ENCODE assay signal across 3 cellular contexts in the genomic region with DNA sequence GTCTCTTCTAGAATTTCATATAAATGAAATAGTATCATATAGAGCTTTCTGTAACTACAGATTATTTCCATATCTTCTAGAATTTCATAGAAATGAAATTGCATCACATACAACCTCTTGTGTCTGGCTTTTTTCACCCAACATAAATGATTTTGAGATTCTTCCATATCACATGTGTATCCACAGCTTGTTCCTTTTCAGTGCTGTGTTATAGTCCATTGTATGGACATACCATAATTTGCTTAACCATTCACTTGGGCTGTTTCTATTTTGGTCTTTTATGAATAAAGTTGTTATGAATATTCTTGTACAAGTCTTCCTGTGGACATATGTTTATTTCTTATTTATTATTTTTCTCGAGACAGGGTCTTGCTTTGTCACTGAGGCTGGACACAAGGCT.
A peak's percentile ranks its signal among the peaks of the same experiment; 100 is the strongest.
TF ChIP-seq lines count a peak whose summit lies in the region.

No MANE protein-coding gene starts in this region.

TF ChIP-seq in HCT116, 20 proteins besides CTCF, POLR2A, EP300 and RAD21:
- TF ChIP-seq CEBPB (IDR thresholded peaks at IDR 0.05; ENCODE audit: low read depth): no peak
- TF ChIP-seq CBX3 (IDR thresholded peaks at IDR 0.05; ENCODE audit: low read depth): peak; percentile 75; the same call in 1 of the 2 replicates

TF ChIP-seq in HEK293, 187 proteins besides CTCF, POLR2A, EP300 and RAD21:
- TF ChIP-seq, protein P1, sequence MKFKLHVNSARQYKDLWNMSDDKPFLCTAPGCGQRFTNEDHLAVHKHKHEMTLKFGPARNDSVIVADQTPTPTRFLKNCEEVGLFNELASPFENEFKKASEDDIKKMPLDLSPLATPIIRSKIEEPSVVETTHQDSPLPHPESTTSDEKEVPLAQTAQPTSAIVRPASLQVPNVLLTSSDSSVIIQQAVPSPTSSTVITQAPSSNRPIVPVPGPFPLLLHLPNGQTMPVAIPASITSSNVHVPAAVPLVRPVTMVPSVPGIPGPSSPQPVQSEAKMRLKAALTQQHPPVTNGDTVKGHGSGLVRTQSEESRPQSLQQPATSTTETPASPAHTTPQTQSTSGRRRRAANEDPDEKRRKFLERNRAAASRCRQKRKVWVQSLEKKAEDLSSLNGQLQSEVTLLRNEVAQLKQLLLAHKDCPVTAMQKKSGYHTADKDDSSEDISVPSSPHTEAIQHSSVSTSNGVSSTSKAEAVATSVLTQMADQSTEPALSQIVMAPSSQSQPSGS (tag by site-specific recombination; IDR thresholded peaks at IDR 0.05; ENCODE audit: low read depth): no peak
- peak; percentile 90 for TF ChIP-seq ZNF146 (tag by site-specific recombination; IDR thresholded peaks at IDR 0.05)
- no peak for TF ChIP-seq SALL2 (tag by site-specific recombination; IDR thresholded peaks at IDR 0.05; ENCODE audit: borderline replicate concordance)
- TF ChIP-seq TCF7L2 (IDR thresholded peaks at IDR 0.05; ENCODE audit: borderline replicate concordance, low read depth, low read length): no peak
- TF ChIP-seq, protein P2, sequence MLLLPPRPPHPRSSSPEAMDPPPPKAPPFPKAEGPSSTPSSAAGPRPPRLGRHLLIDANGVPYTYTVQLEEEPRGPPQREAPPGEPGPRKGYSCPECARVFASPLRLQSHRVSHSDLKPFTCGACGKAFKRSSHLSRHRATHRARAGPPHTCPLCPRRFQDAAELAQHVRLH (tag by site-specific recombination; IDR thresholded peaks at IDR 0.05): peak; percentile 79
- TF ChIP-seq, protein P3, sequence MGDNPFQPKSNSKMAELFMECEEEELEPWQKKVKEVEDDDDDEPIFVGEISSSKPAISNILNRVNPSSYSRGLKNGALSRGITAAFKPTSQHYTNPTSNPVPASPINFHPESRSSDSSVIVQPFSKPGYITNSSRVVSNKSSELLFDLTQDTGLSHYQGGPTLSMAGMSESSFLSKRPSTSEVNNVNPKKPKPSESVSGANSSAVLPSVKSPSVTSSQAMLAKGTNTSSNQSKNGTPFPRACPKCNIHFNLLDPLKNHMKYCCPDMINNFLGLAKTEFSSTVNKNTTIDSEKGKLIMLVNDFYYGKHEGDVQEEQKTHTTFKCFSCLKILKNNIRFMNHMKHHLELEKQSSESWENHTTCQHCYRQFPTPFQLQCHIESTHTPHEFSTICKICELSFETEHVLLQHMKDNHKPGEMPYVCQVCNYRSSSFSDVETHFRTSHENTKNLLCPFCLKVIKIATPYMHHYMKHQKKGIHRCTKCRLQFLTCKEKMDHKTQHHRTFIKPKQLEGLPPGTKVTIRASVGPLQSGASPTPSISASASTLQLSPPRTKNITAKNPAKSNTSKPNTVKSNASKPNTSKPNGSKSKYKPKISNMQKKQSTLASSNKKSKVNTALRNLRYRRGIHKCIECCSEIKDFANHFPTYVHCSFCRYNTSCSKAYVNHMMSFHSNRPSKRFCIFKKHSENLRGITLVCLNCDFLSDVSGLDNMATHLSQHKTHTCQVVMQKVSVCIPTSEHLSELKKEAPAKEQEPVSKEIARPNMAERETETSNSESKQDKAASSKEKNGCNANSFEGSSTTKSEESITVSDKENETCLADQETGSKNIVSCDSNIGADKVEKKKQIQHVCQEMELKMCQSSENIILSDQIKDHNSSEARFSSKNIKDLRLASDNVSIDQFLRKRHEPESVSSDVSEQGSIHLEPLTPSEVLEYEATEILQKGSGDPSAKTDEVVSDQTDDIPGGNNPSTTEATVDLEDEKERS (tag by site-specific recombination; IDR thresholded peaks at IDR 0.05): peak; percentile 44; the same call in 1 of the 2 replicates
- no peak for TF ChIP-seq ZNF175 (tag by site-specific recombination; IDR thresholded peaks at IDR 0.05)
TF ChIP-seq in HEK293: peak in this region for 3.

TF ChIP-seq in K562, 482 proteins besides CTCF, POLR2A, EP300 and RAD21:
- TF ChIP-seq TAL1 (IDR thresholded peaks at IDR 0.05) (no peak), TRIM28 (IDR thresholded peaks at IDR 0.05) (peak; percentile 61; the same call in 1 of the 2 replicates), MYBL2 (IDR thresholded peaks at IDR 0.05; ENCODE audit: low read depth) (no peak), MYBL2 (CRISPR knock-in tag; IDR thresholded peaks at IDR 0.05; ENCODE audit: borderline replicate concordance) (no peak), IFI16 (CRISPR knock-in tag; IDR thresholded peaks at IDR 0.05) (no peak), ILF3 (IDR thresholded peaks at IDR 0.05; ENCODE audit: borderline replicate concordance) (no peak), MAZ (CRISPR knock-in tag; conservative IDR thresholded peaks at IDR 0.05 in 1 of 2, IDR thresholded peaks at IDR 0.05 in 1 of 2) (no peak), ZNF146 (CRISPR knock-in tag; IDR thresholded peaks at IDR 0.05; ENCODE audit: unreplicated experiment) (peak; percentile 99), LARP7 (IDR thresholded peaks at IDR 0.05) (no peak), EGR1 (conservative IDR thresholded peaks at IDR 0.05) (no peak), ZNF431 (CRISPR knock-in tag; IDR thresholded peaks at IDR 0.05) (no peak), RBM25 (IDR thresholded peaks at IDR 0.05; ENCODE audit: low read depth, low read length, severe bottlenecking) (peak; percentile 93), SMARCA5 (IDR thresholded peaks at IDR 0.05) (0 out of 2 replicates have a peak, but pooled peaks have one; percentile 21), KDM1A (IDR thresholded peaks at IDR 0.05) (peak in 1 of 2 experiments; percentile 47; a peak in 1 of 4 replicates), ZNF780A (CRISPR knock-in tag; IDR thresholded peaks at IDR 0.05) (no peak), CBX3 (IDR thresholded peaks at IDR 0.05; ENCODE audit: borderline replicate concordance in 1 of 2, low read length in 2 of 2) (peak in 1 of 2 experiments; percentile 52; a peak in 2 of 3 replicates), BCOR (IDR thresholded peaks at IDR 0.05) (peak; percentile 79), ADNP (tag; IDR thresholded peaks at IDR 0.05) (0 out of 2 replicates have a peak, but pooled peaks have one; percentile 39), DPF2 (IDR thresholded peaks at IDR 0.05) (no peak), ATF7 (IDR thresholded peaks at IDR 0.05) (no peak)
- TF ChIP-seq, protein P4, sequence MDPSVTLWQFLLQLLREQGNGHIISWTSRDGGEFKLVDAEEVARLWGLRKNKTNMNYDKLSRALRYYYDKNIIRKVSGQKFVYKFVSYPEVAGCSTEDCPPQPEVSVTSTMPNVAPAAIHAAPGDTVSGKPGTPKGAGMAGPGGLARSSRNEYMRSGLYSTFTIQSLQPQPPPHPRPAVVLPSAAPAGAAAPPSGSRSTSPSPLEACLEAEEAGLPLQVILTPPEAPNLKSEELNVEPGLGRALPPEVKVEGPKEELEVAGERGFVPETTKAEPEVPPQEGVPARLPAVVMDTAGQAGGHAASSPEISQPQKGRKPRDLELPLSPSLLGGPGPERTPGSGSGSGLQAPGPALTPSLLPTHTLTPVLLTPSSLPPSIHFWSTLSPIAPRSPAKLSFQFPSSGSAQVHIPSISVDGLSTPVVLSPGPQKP (CRISPR knock-in tag; IDR thresholded peaks at IDR 0.05): no peak
- TF ChIP-seq, protein P5, sequence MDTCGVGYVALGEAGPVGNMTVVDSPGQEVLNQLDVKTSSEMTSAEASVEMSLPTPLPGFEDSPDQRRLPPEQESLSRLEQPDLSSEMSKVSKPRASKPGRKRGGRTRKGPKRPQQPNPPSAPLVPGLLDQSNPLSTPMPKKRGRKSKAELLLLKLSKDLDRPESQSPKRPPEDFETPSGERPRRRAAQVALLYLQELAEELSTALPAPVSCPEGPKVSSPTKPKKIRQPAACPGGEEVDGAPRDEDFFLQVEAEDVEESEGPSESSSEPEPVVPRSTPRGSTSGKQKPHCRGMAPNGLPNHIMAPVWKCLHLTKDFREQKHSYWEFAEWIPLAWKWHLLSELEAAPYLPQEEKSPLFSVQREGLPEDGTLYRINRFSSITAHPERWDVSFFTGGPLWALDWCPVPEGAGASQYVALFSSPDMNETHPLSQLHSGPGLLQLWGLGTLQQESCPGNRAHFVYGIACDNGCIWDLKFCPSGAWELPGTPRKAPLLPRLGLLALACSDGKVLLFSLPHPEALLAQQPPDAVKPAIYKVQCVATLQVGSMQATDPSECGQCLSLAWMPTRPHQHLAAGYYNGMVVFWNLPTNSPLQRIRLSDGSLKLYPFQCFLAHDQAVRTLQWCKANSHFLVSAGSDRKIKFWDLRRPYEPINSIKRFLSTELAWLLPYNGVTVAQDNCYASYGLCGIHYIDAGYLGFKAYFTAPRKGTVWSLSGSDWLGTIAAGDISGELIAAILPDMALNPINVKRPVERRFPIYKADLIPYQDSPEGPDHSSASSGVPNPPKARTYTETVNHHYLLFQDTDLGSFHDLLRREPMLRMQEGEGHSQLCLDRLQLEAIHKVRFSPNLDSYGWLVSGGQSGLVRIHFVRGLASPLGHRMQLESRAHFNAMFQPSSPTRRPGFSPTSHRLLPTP (IDR thresholded peaks at IDR 0.05; ENCODE audit: borderline replicate concordance, extremely low read depth, insufficient read length): no peak
- TF ChIP-seq, protein P6, sequence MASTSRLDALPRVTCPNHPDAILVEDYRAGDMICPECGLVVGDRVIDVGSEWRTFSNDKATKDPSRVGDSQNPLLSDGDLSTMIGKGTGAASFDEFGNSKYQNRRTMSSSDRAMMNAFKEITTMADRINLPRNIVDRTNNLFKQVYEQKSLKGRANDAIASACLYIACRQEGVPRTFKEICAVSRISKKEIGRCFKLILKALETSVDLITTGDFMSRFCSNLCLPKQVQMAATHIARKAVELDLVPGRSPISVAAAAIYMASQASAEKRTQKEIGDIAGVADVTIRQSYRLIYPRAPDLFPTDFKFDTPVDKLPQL (IDR thresholded peaks at IDR 0.05; ENCODE audit: extremely low read depth, insufficient read length): no peak
TF ChIP-seq in K562: peak in this region for 8.
